In genomic region chr5:113218200-113218599, GRCh38 we compare ENCODE assay signal across 24 cellular contexts.
DNase-seq lines count a peak whose midpoint lies in the region; ATAC-seq and TF ChIP-seq lines count a peak whose summit lies in the region.
"Had no signal": no experiment of that assay in that cellular context is flagged by ENCODE, and none has a peak within 500 bp of the region (broad histone marks: within the 10 kb centered on the region; RNA-seq: fewer than 3 reads in every experiment).

No MANE protein-coding gene starts in this region.

- no peak for TF ChIP-seq POLR2A in upper lobe of left lung (IDR thresholded peaks at IDR 0.05)

- H3K4me3 Mint-ChIP-seq in glutamatergic neuron (ENCODE audit: unreplicated experiment): peak overlapping the region; percentile 76
- H3K4me3 Mint-ChIP-seq in stimulated activated memory B cell treated with anti-CD40 and anti-IgM and Interleukin-4, amounts not matched to agents 10 μg/mL and 1 μg/mL and 100 μg/mL, for 72 hours: no peak overlapping the region
- H3K4me3 Mint-ChIP-seq: activated CD4-positive, alpha-beta T cell treated with anti-CD3 and anti-CD28 coated beads, Interleukin-2, amount 10 ng/mL, durations not matched to agents 24 days and 14 days had no signal

- TF ChIP-seq EP300 in upper lobe of left lung (IDR thresholded peaks at IDR 0.05): no peak

- H3K27ac ChIP-seq in lung (ENCODE audit: low read depth in 1 of 2, low read length in 1 of 2) (peak overlapping the region; percentile 9 to 95), upper lobe of left lung (peak overlapping the region in 3 of 4 donors; percentile 24 to 82 (median 24))
- H3K27ac ChIP-seq: 22Rv1, Peyer's patch had no signal

- H3K4me3 ChIP-seq in lung: no peak overlapping the region
- H3K4me3 ChIP-seq in upper lobe of left lung: no peak overlapping the region
- H3K4me3 ChIP-seq: GM12878, Peyer's patch had no signal

- peaks cover 2% of the 10 kb centered on the region for H3K27me3 Mint-ChIP-seq in glutamatergic neuron (ENCODE audit: unreplicated experiment)
- H3K27me3 Mint-ChIP-seq in stimulated activated memory B cell treated with anti-CD40 and anti-IgM and Interleukin-4, amounts not matched to agents 10 μg/mL and 1 μg/mL and 100 μg/mL, for 72 hours: peaks cover 10% of the 10 kb centered on the region

- H3K27me3 ChIP-seq in lung (ENCODE audit: control insufficient read depth, insufficient read depth) (no peaks in the 10 kb centered on the region), upper lobe of left lung (no peaks in the 10 kb centered on the region)
- H3K27me3 ChIP-seq: BE2C, Peyer's patch had no signal

- TF ChIP-seq CTCF in glutamatergic neuron (IDR thresholded peaks at IDR 0.05; ENCODE audit: partially characterized antibody, unreplicated experiment) (no peak), lung (IDR thresholded peaks at IDR 0.05; ENCODE audit: control extremely low read depth, extremely low read depth) (no peak), upper lobe of left lung (IDR thresholded peaks at IDR 0.05) (no peak)

- H3K9me3 ChIP-seq in lung (ENCODE audit: control insufficient read depth in 2 of 2, insufficient read depth in 1 of 2, low read length in 1 of 2) (no peaks in the 10 kb centered on the region), upper lobe of left lung (no peaks in the 10 kb centered on the region)
- H3K9me3 ChIP-seq: BE2C, Peyer's patch had no signal

- H3K36me3 ChIP-seq in lung (ENCODE audit: control insufficient read depth in 2 of 2, insufficient read depth in 2 of 2, low read length in 2 of 2) (no peaks in the 10 kb centered on the region), upper lobe of left lung (no peaks in the 10 kb centered on the region)
- H3K36me3 ChIP-seq: BE2C, Peyer's patch had no signal

- peaks cover 27% of the 10 kb centered on the region for H3K4me1 Mint-ChIP-seq in glutamatergic neuron (ENCODE audit: low read depth, unreplicated experiment)
- H3K4me1 Mint-ChIP-seq in stimulated activated memory B cell treated with anti-CD40 and anti-IgM and Interleukin-4, amounts not matched to agents 10 μg/mL and 1 μg/mL and 100 μg/mL, for 72 hours: no peaks in the 10 kb centered on the region
- H3K4me1 Mint-ChIP-seq: activated CD4-positive, alpha-beta T cell treated with anti-CD3 and anti-CD28 coated beads, Interleukin-2, amount 10 ng/mL, durations not matched to agents 24 days and 14 days had no signal

- peaks cover 2% of the 10 kb centered on the region for H3K9me3 Mint-ChIP-seq in glutamatergic neuron (ENCODE audit: unreplicated experiment)
- H3K9me3 Mint-ChIP-seq in stimulated activated memory B cell treated with anti-CD40 and anti-IgM and Interleukin-4, amounts not matched to agents 10 μg/mL and 1 μg/mL and 100 μg/mL, for 72 hours: no peaks in the 10 kb centered on the region
- H3K9me3 Mint-ChIP-seq: activated CD4-positive, alpha-beta T cell treated with anti-CD3 and anti-CD28 coated beads, Interleukin-2, amount 10 ng/mL, durations not matched to agents 24 days and 14 days had no signal

- WGBS in lung, 2 donors: 65 to 70% methylated on average over 8 of the region's 8 CpGs
- 67% methylated on average over 8 of the region's 8 CpGs for WGBS in upper lobe of left lung, 2 donors

- no peak for ATAC-seq in lung (ENCODE audit: insufficient read depth, low FRiP score)
- no peak for ATAC-seq in upper lobe of left lung (ENCODE audit: low FRiP score in 2 of 2)
- no peak for ATAC-seq in stimulated activated memory B cell treated with anti-CD40 and anti-IgM and Interleukin-4, amounts not matched to agents 10 μg/mL and 1 μg/mL and 100 μg/mL, for 72 hours
- ATAC-seq: GM12878, HCT116 had no signal

- peak; percentile 79 for DNase-seq in DMS 273 (lab: John Stamatoyannopoulos, UW; ENCODE audit: unreplicated experiment)
- DNase-seq in DMS 273 treated with DMSO at 0.1 percent for 48 hours (lab: John Stamatoyannopoulos, UW): no peak
- no peak for DNase-seq in glutamatergic neuron
- no peak for DNase-seq in lung (ENCODE audit: low spot score)
- DNase-seq in upper lobe of left lung: no peak
- DNase-seq in NCI-H2107 (lab: John Stamatoyannopoulos, UW): no peak
- DNase-seq in NCI-H128 (lab: John Stamatoyannopoulos, UW; ENCODE audit: unreplicated experiment): no peak
- DNase-seq: activated CD4-positive, alpha-beta T cell treated with anti-CD3 and anti-CD28 coated beads, Interleukin-2, amount 10 ng/mL, durations not matched to agents 24 days and 14 days; activated effector memory CD4-positive, alpha-beta T cell treated with Interleukin-2 at 50 U/mL for 16 hours; amniotic stem cell; central memory CD4-positive, alpha-beta T cell; effector CD8-positive, alpha-beta T cell; GDM1; islet precursor cell; NCI-H1092 treated with DMSO at 0.1 percent for 48 hours; nucleus accumbens; Peyer's patch; stimulated activated CD4-positive, alpha-beta T cell treated with anti-CD3 and anti-CD28 coated beads, Interleukin-2, amount 100 ng/mL, for 48 hours; substantia nigra had no signal

- peak overlapping the region; percentile 92 for H3K27ac Mint-ChIP-seq in glutamatergic neuron (ENCODE audit: unreplicated experiment)
- H3K27ac Mint-ChIP-seq in stimulated activated memory B cell treated with anti-CD40 and anti-IgM and Interleukin-4, amounts not matched to agents 10 μg/mL and 1 μg/mL and 100 μg/mL, for 72 hours: no peak overlapping the region
- H3K27ac Mint-ChIP-seq: activated CD4-positive, alpha-beta T cell treated with anti-CD3 and anti-CD28 coated beads, Interleukin-2, amount 10 ng/mL, durations not matched to agents 24 days and 14 days had no signal

- no peaks in the 10 kb centered on the region for H3K36me3 Mint-ChIP-seq in glutamatergic neuron (ENCODE audit: unreplicated experiment)
- no peaks in the 10 kb centered on the region for H3K36me3 Mint-ChIP-seq in stimulated activated memory B cell treated with anti-CD40 and anti-IgM and Interleukin-4, amounts not matched to agents 10 μg/mL and 1 μg/mL and 100 μg/mL, for 72 hours

- H3K4me1 ChIP-seq in lung (ENCODE audit: control insufficient read depth in 2 of 2, insufficient read depth in 2 of 2, low read length in 2 of 2) (peaks cover 3 to 26% of the 10 kb centered on the region in 2 donors), upper lobe of left lung (peaks cover 0 to 22% (median 8%) of the 10 kb centered on the region in 4 donors)
- H3K4me1 ChIP-seq: Peyer's patch had no signal
